In the genomic region with DNA sequence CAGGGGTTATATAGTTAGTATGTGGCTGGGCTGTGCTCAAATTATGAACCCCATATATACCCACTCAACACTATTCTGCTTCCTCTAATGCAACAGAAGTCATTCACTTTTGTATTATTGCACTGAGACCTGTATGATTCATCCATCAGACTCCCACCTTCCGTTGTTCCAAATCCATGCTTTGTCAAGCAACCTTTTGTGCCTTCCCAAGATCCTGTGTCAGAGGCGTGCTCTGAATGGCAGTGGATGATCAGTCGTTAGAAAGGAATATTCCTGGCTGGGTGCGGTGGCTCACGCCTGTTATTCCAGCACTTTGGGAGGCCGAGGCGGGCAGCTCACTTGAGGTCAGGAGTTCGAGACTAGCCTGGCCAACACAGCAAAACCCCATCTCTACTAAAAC, we compare ENCODE assay signal across 3 cellular contexts.
"Had no signal": no experiment of that assay in that cellular context is flagged by ENCODE, and none has a peak within 500 bp of the region (broad histone marks: within the 10 kb centered on the region; RNA-seq: fewer than 3 reads in every experiment).

No MANE protein-coding gene starts in this region.

- DNase-seq: GDM1, GF-D8 had no signal

- H3K4me3 ChIP-seq: GM12878 had no signal

- ATAC-seq: GM12878 had no signal
